27 cellular contexts compared by ENCODE assay signal in genomic region chr2:180943275-180943674, GRCh38.
"Had no signal": no experiment of that assay in that cellular context is flagged by ENCODE, and none has a peak within 500 bp of the region (broad histone marks: within the 10 kb centered on the region; RNA-seq: fewer than 3 reads in every experiment).

No MANE protein-coding gene starts in this region.

- H3K9me3 ChIP-seq: adrenal gland, SJCRH30 had no signal

- ATAC-seq: activated CD4-positive, alpha-beta T cell treated with anti-CD3 and anti-CD28 coated beads for 36 hours; activated CD8-positive, alpha-beta T cell treated with anti-CD3 and anti-CD28 coated beads, Interleukin-2, amount 10 ng/mL, durations not matched to agents 7 days and 5 days; activated naive CD4-positive, alpha-beta T cell treated with anti-CD3 and anti-CD28 coated beads, Interleukin-2, amount 50 U/mL, for 72 hours; Panc1 had no signal

- H3K36me3 ChIP-seq: adrenal gland, SJCRH30, WERI-Rb-1 had no signal

- DNase-seq: activated CD4-positive, alpha-beta T cell treated with anti-CD3 and anti-CD28 coated beads for 36 hours; activated CD4-positive, alpha-beta T cell treated with anti-CD3 and anti-CD28 coated beads, Interleukin-2, amount 10 ng/mL, durations not matched to agents 7 days and 5 days; activated CD4-positive, alpha-beta T cell treated with anti-CD3 and anti-CD28 coated beads, Interleukin-2, amount 50 U/mL, for 48 hours; activated CD8-positive, alpha-beta T cell treated with anti-CD3 and anti-CD28 coated beads, Interleukin-2, amount 10 ng/mL, durations not matched to agents 7 days and 5 days; activated gamma-delta T cell; activated naive CD4-positive, alpha-beta T cell treated with Interleukin-2 at 50 U/mL for 16 hours; activated T-cell treated with anti-CD3 and anti-CD28 coated beads, Interleukin-2, amount 50 U/mL, for 24 hours; adrenal gland; caudate nucleus; cerebellar nuclear complex; NCI-H1105 treated with DMSO at 0.1 percent for 48 hours; NCI-H1436; NCI-H1694; NCI-H1930; NCI-H345; NCI-H524 treated with DMSO at 0.1 percent for 48 hours; NCI-H748 treated with DMSO at 0.1 percent for 48 hours; SHP77; SJCRH30; T-helper 1 cell; T-helper 2 cell; T-helper 9 cell; WERI-Rb-1 had no signal

- H3K4me1 ChIP-seq: adrenal gland, SJCRH30 had no signal

- H3K9ac ChIP-seq: KMS-11 had no signal

- H3K4me2 ChIP-seq: KMS-11 had no signal

- H3K27ac ChIP-seq: adrenal gland, KMS-11, SJCRH30, SK-N-MC, WERI-Rb-1 had no signal

- H3K4me3 ChIP-seq: adrenal gland, SJCRH30, SK-N-MC had no signal

- H3K27me3 ChIP-seq: adrenal gland, SJCRH30 had no signal
